ENCODE assay signal across 14 cellular contexts in the genomic region with DNA sequence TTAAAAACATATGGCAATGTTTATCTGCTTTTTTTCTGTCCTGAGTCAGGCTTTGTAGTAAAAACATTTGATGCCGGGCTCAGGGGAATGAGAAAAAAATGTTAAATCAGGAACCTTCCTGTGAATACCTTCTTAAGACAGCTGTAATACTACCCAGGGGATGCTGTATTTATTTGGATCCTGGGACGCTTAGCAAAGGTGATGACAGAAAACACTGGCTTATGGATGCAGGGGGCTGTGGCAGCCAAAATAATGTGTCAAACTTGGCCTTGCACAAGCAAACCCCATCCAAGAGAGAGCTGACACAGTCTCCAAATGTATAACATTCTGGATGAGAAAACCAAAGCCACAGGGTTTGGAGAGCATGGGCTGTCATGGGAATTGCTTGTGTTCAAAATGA.
"Had no signal": no experiment of that assay in that cellular context is flagged by ENCODE, and none has a peak within 500 bp of the region (broad histone marks: within the 10 kb centered on the region; RNA-seq: fewer than 3 reads in every experiment).

No MANE protein-coding gene starts in this region.

- H3K27ac ChIP-seq: breast epithelium, transverse colon, vagina had no signal

- H3K36me3 ChIP-seq: breast epithelium, transverse colon, vagina had no signal

- H3K9me3 ChIP-seq: vagina had no signal

- ATAC-seq: activated CD8-positive, alpha-beta T cell treated with anti-CD3 and anti-CD28 coated beads for 36 hours; activated naive CD8-positive, alpha-beta T cell treated with anti-CD3 and anti-CD28 coated beads, Interleukin-2, amount 50 U/mL, for 24 hours; activated T-cell treated with anti-CD3 and anti-CD28 coated beads, Interleukin-2, amount 50 U/mL, for 4 hours; effector memory CD8-positive, alpha-beta T cell had no signal

- H3K4me3 ChIP-seq: breast epithelium, transverse colon, vagina had no signal

- H3K27me3 ChIP-seq: breast epithelium, transverse colon, vagina had no signal

- H3K4me1 ChIP-seq: breast epithelium, vagina had no signal

- DNase-seq: activated CD4-positive, alpha-beta T cell treated with anti-CD3 and anti-CD28 coated beads, Interleukin-2, amount 10 ng/mL, durations not matched to agents 24 days and 14 days; activated CD8-positive, alpha-beta T cell treated with anti-CD3 and anti-CD28 coated beads for 36 hours; activated effector memory CD4-positive, alpha-beta T cell treated with Interleukin-2 at 50 U/mL for 16 hours; activated naive CD4-positive, alpha-beta T cell treated with anti-CD3 and anti-CD28 coated beads, Interleukin-2, amount 10 ng/mL, durations not matched to agents 7 days and 5 days; activated naive CD8-positive, alpha-beta T cell treated with anti-CD3 and anti-CD28 coated beads, Interleukin-2, amount 50 U/mL, for 24 hours; activated T-cell treated with anti-CD3 and anti-CD28 coated beads, Interleukin-2, amount 50 U/mL, for 4 hours; aorta; dermis blood vessel endothelial cell; effector memory CD8-positive, alpha-beta T cell; mammary epithelial cell; occipital lobe; transverse colon had no signal
